32 cellular contexts compared by ENCODE assay signal in the genomic region with DNA sequence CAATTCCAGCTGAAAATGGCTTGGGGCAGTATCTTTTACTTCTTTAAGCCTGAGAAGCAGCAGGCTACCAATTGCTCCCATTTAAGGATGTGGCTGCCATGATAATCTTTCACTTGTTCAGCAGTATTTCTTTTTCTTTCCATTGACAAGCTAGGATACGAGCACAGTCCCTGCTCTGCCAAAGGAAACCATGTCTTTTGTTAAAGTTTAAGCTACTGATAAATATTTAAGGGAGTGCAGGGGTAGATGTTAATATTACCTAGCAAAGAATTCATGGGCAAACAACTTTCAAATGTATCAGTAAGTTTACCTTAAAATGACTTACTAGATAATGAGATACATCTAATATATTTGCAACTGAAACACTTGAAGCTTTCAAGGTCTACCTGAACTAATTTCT.
"Had no signal": no experiment of that assay in that cellular context is flagged by ENCODE, and none has a peak within 500 bp of the region (broad histone marks: within the 10 kb centered on the region; RNA-seq: fewer than 3 reads in every experiment).

No MANE protein-coding gene starts in this region.

- H3K4me3 ChIP-seq: adrenal gland, body of pancreas, esophagus squamous epithelium, gastroesophageal sphincter had no signal

- H3K4me1 Mint-ChIP-seq: activated B cell treated with CpG ODN at 0.5 μM for 24 hours; activated CD4-positive, alpha-beta T cell treated with anti-CD3 and anti-CD28 coated beads, Interleukin-2, amount 10 ng/mL, durations not matched to agents 24 days and 14 days; activated CD8-positive, alpha-beta memory T cell treated with anti-CD3 and anti-CD28 coated beads, Interleukin-2, amount 10 ng/mL, durations not matched to agents 7 days and 5 days; activated naive CD4-positive, alpha-beta T cell treated with anti-CD3 and anti-CD28 coated beads, Interleukin-2, amount 50 U/mL, for 24 hours; activated naive CD8-positive, alpha-beta T cell treated with anti-CD3 and anti-CD28 coated beads for 36 hours; activated naive CD8-positive, alpha-beta T cell treated with anti-CD3 and anti-CD28 coated beads, Interleukin-2, amount 50 U/mL, for 24 hours had no signal

- H3K27ac Mint-ChIP-seq: activated B cell treated with CpG ODN at 0.5 μM for 24 hours; activated CD4-positive, alpha-beta memory T cell treated with anti-CD3 and anti-CD28 coated beads for 36 hours; activated CD4-positive, alpha-beta T cell treated with anti-CD3 and anti-CD28 coated beads, Interleukin-2, amount 10 ng/mL, durations not matched to agents 24 days and 14 days; activated CD8-positive, alpha-beta memory T cell treated with anti-CD3 and anti-CD28 coated beads, Interleukin-2, amount 10 ng/mL, durations not matched to agents 7 days and 5 days; activated CD8-positive, alpha-beta T cell treated with anti-CD3 and anti-CD28 coated beads, Interleukin-2, amount 10 ng/mL, durations not matched to agents 7 days and 5 days; activated naive CD4-positive, alpha-beta T cell treated with anti-CD3 and anti-CD28 coated beads for 36 hours; activated naive CD4-positive, alpha-beta T cell treated with anti-CD3 and anti-CD28 coated beads, Interleukin-2, amount 50 U/mL, for 24 hours; activated naive CD8-positive, alpha-beta T cell treated with anti-CD3 and anti-CD28 coated beads for 36 hours; activated naive CD8-positive, alpha-beta T cell treated with anti-CD3 and anti-CD28 coated beads, Interleukin-2, amount 50 U/mL, for 24 hours; activated T-helper 1 cell treated with anti-CD3 and anti-CD28 coated beads, Interleukin-12 subunit alpha, Interleukin-12 subunit beta, Interleukin-2, Interleukin-4 antibody, amounts not matched to agents 30 ng/mL and 10 ng/mL and 1 ng/mL, durations not matched to agents 14 hours and 24 hours and 36 hours; activated T-helper 2 cell treated with anti-CD3 and anti-CD28 coated beads, Interferon-gamma antibody, Interleukin-2, Interleukin-4, amounts not matched to agents 10 μg/mL and 5 μg/mL and 100 μg/mL, durations not matched to agents 14 hours and 24 hours and 36 hours; effector memory CD8-positive, alpha-beta T cell; T-helper 2 cell treated with Interferon-gamma antibody and Interleukin-4, amounts not matched to agents 5 μg/mL and 100 μg/mL, for 36 hours had no signal

- H3K4me1 ChIP-seq: adrenal gland, body of pancreas, esophagus squamous epithelium, gastroesophageal sphincter had no signal

- ATAC-seq: activated CD4-positive, CD25-positive, alpha-beta regulatory T cell treated with anti-CD3 and anti-CD28 coated beads, Interleukin-2, amount 50 U/mL, for 24 hours; activated CD8-positive, alpha-beta memory T cell treated with anti-CD3 and anti-CD28 coated beads, Interleukin-2, amount 10 ng/mL, durations not matched to agents 7 days and 5 days; activated CD8-positive, alpha-beta T cell treated with anti-CD3 and anti-CD28 coated beads, Interleukin-2, amount 10 ng/mL, durations not matched to agents 7 days and 5 days; activated naive CD8-positive, alpha-beta T cell treated with anti-CD3 and anti-CD28 coated beads, Interleukin-2, amount 50 U/mL, for 24 hours; body of pancreas; effector memory CD8-positive, alpha-beta T cell; gastroesophageal sphincter had no signal

- H3K27ac ChIP-seq: adrenal gland, body of pancreas, epithelial cell of prostate, esophagus squamous epithelium, gastroesophageal sphincter, WERI-Rb-1 had no signal

- H3K4me3 Mint-ChIP-seq: activated B cell treated with CpG ODN at 0.5 μM for 24 hours; activated CD4-positive, alpha-beta memory T cell treated with anti-CD3 and anti-CD28 coated beads for 36 hours; activated CD4-positive, alpha-beta T cell treated with anti-CD3 and anti-CD28 coated beads, Interleukin-2, amount 10 ng/mL, durations not matched to agents 24 days and 14 days; activated CD8-positive, alpha-beta memory T cell treated with anti-CD3 and anti-CD28 coated beads, Interleukin-2, amount 10 ng/mL, durations not matched to agents 7 days and 5 days; activated CD8-positive, alpha-beta T cell treated with anti-CD3 and anti-CD28 coated beads, Interleukin-2, amount 10 ng/mL, durations not matched to agents 7 days and 5 days; activated naive CD4-positive, alpha-beta T cell treated with anti-CD3 and anti-CD28 coated beads for 36 hours; activated naive CD4-positive, alpha-beta T cell treated with anti-CD3 and anti-CD28 coated beads, Interleukin-2, amount 50 U/mL, for 24 hours; activated naive CD8-positive, alpha-beta T cell treated with anti-CD3 and anti-CD28 coated beads for 36 hours; activated naive CD8-positive, alpha-beta T cell treated with anti-CD3 and anti-CD28 coated beads, Interleukin-2, amount 50 U/mL, for 24 hours; activated T-helper 1 cell treated with anti-CD3 and anti-CD28 coated beads, Interleukin-12 subunit alpha, Interleukin-12 subunit beta, Interleukin-2, Interleukin-4 antibody, amounts not matched to agents 30 ng/mL and 10 ng/mL and 1 ng/mL, durations not matched to agents 14 hours and 24 hours and 36 hours; effector memory CD8-positive, alpha-beta T cell; T-helper 2 cell treated with Interferon-gamma antibody and Interleukin-4, amounts not matched to agents 5 μg/mL and 100 μg/mL, for 36 hours had no signal

- H3K36me3 ChIP-seq: adrenal gland, esophagus squamous epithelium, gastroesophageal sphincter, WERI-Rb-1 had no signal

- H3K9me3 Mint-ChIP-seq: activated B cell treated with CpG ODN at 0.5 μM for 24 hours; activated CD4-positive, alpha-beta memory T cell treated with anti-CD3 and anti-CD28 coated beads for 36 hours; activated CD4-positive, alpha-beta T cell treated with anti-CD3 and anti-CD28 coated beads, Interleukin-2, amount 10 ng/mL, durations not matched to agents 24 days and 14 days; activated naive CD4-positive, alpha-beta T cell treated with anti-CD3 and anti-CD28 coated beads for 36 hours; activated naive CD4-positive, alpha-beta T cell treated with anti-CD3 and anti-CD28 coated beads, Interleukin-2, amount 50 U/mL, for 24 hours; activated naive CD8-positive, alpha-beta T cell treated with anti-CD3 and anti-CD28 coated beads for 36 hours; activated naive CD8-positive, alpha-beta T cell treated with anti-CD3 and anti-CD28 coated beads, Interleukin-2, amount 50 U/mL, for 24 hours; activated T-helper 1 cell treated with anti-CD3 and anti-CD28 coated beads, Interleukin-12 subunit alpha, Interleukin-12 subunit beta, Interleukin-2, Interleukin-4 antibody, amounts not matched to agents 30 ng/mL and 10 ng/mL and 1 ng/mL, durations not matched to agents 14 hours and 24 hours and 36 hours; activated T-helper 2 cell treated with anti-CD3 and anti-CD28 coated beads, Interferon-gamma antibody, Interleukin-2, Interleukin-4, amounts not matched to agents 10 μg/mL and 5 μg/mL and 100 μg/mL, durations not matched to agents 14 hours and 24 hours and 36 hours; T-helper 2 cell treated with Interferon-gamma antibody and Interleukin-4, amounts not matched to agents 5 μg/mL and 100 μg/mL, for 36 hours had no signal

- H3K27me3 ChIP-seq: adrenal gland, esophagus squamous epithelium, gastroesophageal sphincter had no signal

- DNase-seq: activated B cell treated with CpG ODN at 0.5 μM for 24 hours; activated CD4-positive, alpha-beta memory T cell treated with anti-CD3 and anti-CD28 coated beads for 36 hours; activated CD4-positive, alpha-beta T cell treated with anti-CD3 and anti-CD28 coated beads, Interleukin-2, amount 10 ng/mL, durations not matched to agents 24 days and 14 days; activated CD8-positive, alpha-beta memory T cell treated with anti-CD3 and anti-CD28 coated beads, Interleukin-2, amount 10 ng/mL, durations not matched to agents 7 days and 5 days; activated CD8-positive, alpha-beta memory T cell treated with anti-CD3 and anti-CD28 coated beads, Interleukin-2, amount 50 U/mL, for 4 hours; activated CD8-positive, alpha-beta T cell treated with anti-CD3 and anti-CD28 coated beads, Interleukin-2, amount 10 ng/mL, durations not matched to agents 7 days and 5 days; activated effector memory CD4-positive, alpha-beta T cell treated with anti-CD3 and anti-CD28 coated beads, Interleukin-2, amount 50 U/mL, for 16 hours; activated naive CD4-positive, alpha-beta T cell treated with anti-CD3 and anti-CD28 coated beads for 36 hours; activated naive CD8-positive, alpha-beta T cell treated with anti-CD3 and anti-CD28 coated beads for 36 hours; activated naive CD8-positive, alpha-beta T cell treated with anti-CD3 and anti-CD28 coated beads, Interleukin-2, amount 50 U/mL, for 24 hours; activated T-cell treated with anti-CD3 and anti-CD28 coated beads, Interleukin-2, amount 50 U/mL, for 1 hour; activated T-cell treated with anti-CD3 and anti-CD28 coated beads, Interleukin-2, amount 50 U/mL, for 48 hours; adrenal gland; amygdala; aorta; body of pancreas; caudate nucleus; cortex of kidney; dermis blood vessel endothelial cell; effector CD4-positive, alpha-beta T cell; effector memory CD8-positive, alpha-beta T cell; esophagus squamous epithelium; foreskin melanocyte; T1000; WERI-Rb-1 had no signal

- H3K9me3 ChIP-seq: adrenal gland, body of pancreas, esophagus squamous epithelium, gastroesophageal sphincter had no signal

- H3K36me3 Mint-ChIP-seq: activated CD4-positive, alpha-beta memory T cell treated with anti-CD3 and anti-CD28 coated beads for 36 hours; activated CD8-positive, alpha-beta memory T cell treated with anti-CD3 and anti-CD28 coated beads, Interleukin-2, amount 10 ng/mL, durations not matched to agents 7 days and 5 days; activated naive CD4-positive, alpha-beta T cell treated with anti-CD3 and anti-CD28 coated beads, Interleukin-2, amount 50 U/mL, for 24 hours; activated naive CD8-positive, alpha-beta T cell treated with anti-CD3 and anti-CD28 coated beads for 36 hours had no signal
